In the genomic region with DNA sequence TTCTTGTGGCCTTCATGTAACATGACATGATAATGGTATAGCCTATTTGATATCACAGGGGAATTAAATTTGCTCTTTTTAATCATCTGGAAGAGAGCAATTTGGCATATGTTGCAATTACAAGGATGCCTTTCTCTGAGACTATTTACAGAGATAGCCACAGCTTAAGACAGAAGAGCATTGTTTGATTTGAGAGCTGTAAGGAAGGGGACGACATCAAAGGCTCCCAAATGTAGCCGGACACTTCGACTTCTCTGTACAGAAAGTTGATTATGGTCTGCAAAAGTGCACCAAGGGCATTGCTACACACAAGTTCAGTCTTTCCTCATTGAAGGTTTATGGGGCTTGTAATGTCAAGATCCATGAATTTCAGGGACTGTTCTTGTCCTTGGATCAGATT, we compare ENCODE assay signal across 25 cellular contexts.
"Had no signal": no experiment of that assay in that cellular context is flagged by ENCODE, and none has a peak within 500 bp of the region (broad histone marks: within the 10 kb centered on the region; RNA-seq: fewer than 3 reads in every experiment).

No MANE protein-coding gene starts in this region.

- H3K4me3 ChIP-seq: left ventricle myocardium inferior, lung, neural progenitor cell, ovary, prostate gland, skin epidermis, stomach, tibial nerve, uterus had no signal

- H3K9me3 ChIP-seq: left ventricle myocardium inferior, neutrophil, ovary, prostate gland, stomach, tibial nerve, uterus had no signal

- H3K9ac ChIP-seq: neural progenitor cell had no signal

- H3K36me3 ChIP-seq: left ventricle myocardium inferior, neural progenitor cell, neutrophil, ovary, prostate gland, stomach, tibial nerve, uterus had no signal

- DNase-seq: head of caudate nucleus; hippocampal formation; kidney; left colon; left ventricle myocardium inferior; mesendoderm; naive thymus-derived CD8-positive, alpha-beta T cell; nephron progenitor cell; ovary; posterior cingulate gyrus; right cardiac atrium; stimulated activated CD4-positive, alpha-beta T cell treated with anti-CD3 and anti-CD28 coated beads, Interleukin-12 subunit alpha, Interleukin-12 subunit beta, amount 100 ng/mL, for 4 hours; stimulated activated CD4-positive, alpha-beta T cell treated with anti-CD3 and anti-CD28 coated beads, Interleukin-15, amount 100 ng/mL, for 24 hours; stimulated activated CD4-positive, alpha-beta T cell treated with anti-CD3 and anti-CD28 coated beads, Interleukin-2, amount 100 ng/mL, for 24 hours; stimulated activated CD4-positive, alpha-beta T cell treated with anti-CD3 and anti-CD28 coated beads, Interleukin-4, amount 100 ng/mL, for 1 hour; stimulated activated naive B cell treated with anti-CD40 and anti-IgM and Interleukin-4, amounts not matched to agents 10 μg/mL and 1 μg/mL and 100 μg/mL, for 72 hours; stimulated activated naive CD8-positive, alpha-beta T cell treated with anti-CD3 and anti-CD28 coated beads, Interleukin-15, Interleukin-2, amounts not matched to agents 100 U/mL and 50 U/mL, for 24 hours; stomach; uterus had no signal

- H3K27ac ChIP-seq: left ventricle myocardium inferior, neural progenitor cell, neutrophil, ovary, prostate gland, skin epidermis, stomach, tibial nerve, uterus had no signal
